Comparison of ENCODE assay signal across 8 cellular contexts in genomic region chr19:47663911-47664771, GRCh38. TPM values are rescaled to one million over a fixed set of nuclear protein-coding genes. Genes with fewer than 3 reads are reported as not detected.
DNase-seq lines count a peak whose midpoint lies in the region; ATAC-seq and TF ChIP-seq lines count a peak whose summit lies in the region.

No MANE protein-coding gene starts in this region.

- 61 to 76% methylated on average over 24 of the region's 24 CpGs for WGBS in sigmoid colon, 2 donors

- H3K27me3 ChIP-seq in sigmoid colon, result no peaks in the 10 kb centered on the region
- no peaks in the 10 kb centered on the region for H3K27me3 ChIP-seq in WERI-Rb-1 (ENCODE audit: insufficient read depth, low read depth, severe bottlenecking)

- ATAC-seq in left cardiac atrium, result peak; percentile 78 to 88
- no peak for ATAC-seq in HG03097 (IDR thresholded peaks at IDR 0.05; ENCODE audit: low FRiP score, unreplicated experiment)

- peak overlapping the region; percentile 96 for H3K27ac ChIP-seq in VCaP
- peak overlapping the region; percentile 93 to 98 (median 98) for H3K27ac ChIP-seq in sigmoid colon
- no peak overlapping the region for H3K27ac ChIP-seq in WERI-Rb-1

- TF ChIP-seq POLR2A in sigmoid colon (IDR thresholded peaks at IDR 0.05), result peak in 1 of 2 donors; percentile 40

- H3K36me3 ChIP-seq in sigmoid colon (no peaks in the 10 kb centered on the region), WERI-Rb-1 (peaks cover 9% of the 10 kb centered on the region)

- H3K4me1 ChIP-seq in sigmoid colon, result peaks cover 0 to 94% (median 91%) of the 10 kb centered on the region in 4 donors

- intact Hi-C loops in left cardiac atrium (cut with DNase I) (loop anchor here in 1 of 2 donors (5.0 kb wide), 1 partner anchor 47 kb away; no protein-coding TSS in a partner anchor), sigmoid colon (cut with DNase I) (loop anchor here (2.0 kb wide), 3 partner anchors 31 to 63 kb away; partner anchors contain the start of gene BICRA)

- DNase-seq in GM04504 (ENCODE audit: low read depth) (peak; percentile 97), left cardiac atrium (peak; percentile 86), sigmoid colon (peak; percentile 95), WERI-Rb-1 (no peak)
- DNase-seq in activated CD4-positive, alpha-beta T cell treated with anti-CD3 and anti-CD28 coated beads, Interleukin-2, amount 50 U/mL, for 1 hour, result no peak
- no peak for DNase-seq in stimulated activated naive CD4-positive, alpha-beta T cell treated with Interleukin-2 at 50 U/mL for 16 hours (lab: John Stamatoyannopoulos, UW)

- H3K4me3 ChIP-seq in sigmoid colon, result peak overlapping the region in 3 of 4 donors; percentile 5 to 27 (median 19)
- no peak overlapping the region for H3K4me3 ChIP-seq in WERI-Rb-1 (ENCODE audit: low read depth, low read length)

- TF ChIP-seq CTCF in VCaP (conservative IDR thresholded peaks at IDR 0.05) (no peak), sigmoid colon (IDR thresholded peaks at IDR 0.05) (no peak), WERI-Rb-1 (IDR thresholded peaks at IDR 0.05; ENCODE audit: low read depth, low read length) (no peak)

- peak; percentile 85 to 96 (median 94) for TF ChIP-seq EP300 in sigmoid colon (IDR thresholded peaks at IDR 0.05)

- no peaks in the 10 kb centered on the region for H3K9me3 ChIP-seq in sigmoid colon
- no peaks in the 10 kb centered on the region for H3K9me3 ChIP-seq in WERI-Rb-1 (ENCODE audit: severe bottlenecking)

RNA-seq across cellular contexts. Expression of gene EHD2, which starts 49.1 kb away (rescaled TPM):
- total RNA-seq in left cardiac atrium (10 to 100 TPM; 91.1 to 98.8 TPM), sigmoid colon (100 to 1,000 TPM in 1 of 4 donors, 10 to 100 TPM in 3; 41.8 to 184 (median 72.4) TPM)
- 10 to 100 TPM in 2 of 3 donors, 1 to 10 TPM in 1; 3.5 to 26.7 (median 10.8) TPM for polyA plus RNA-seq in sigmoid colon

RNA-seq across cellular contexts. Expression of gene BICRA, which starts 55.2 kb away (rescaled TPM):
- total RNA-seq in left cardiac atrium, result 10 to 100 TPM in 1 of 2 donors, 1 to 10 TPM in 1; 7.2 to 11.6 TPM
- total RNA-seq in sigmoid colon, result 10 to 100 TPM in 3 of 4 donors, 1 to 10 TPM in 1; 2.9 to 21.6 (median 11.2) TPM
- polyA plus RNA-seq in sigmoid colon, result 10 to 100 TPM in 1 of 3 donors, 1 to 10 TPM in 2; 1.8 to 12.7 (median 2.5) TPM

Comparison
In these comparisons a context has a peak if more than half of its experiments do, and no peak if none do; other contexts are left out.
1. DNase-seq: peak in GM04504 (single experiment), left cardiac atrium (single experiment) and sigmoid colon (single experiment); none in WERI-Rb-1 (single experiment), activated CD4-positive, alpha-beta T cell treated with anti-CD3 and anti-CD28 coated beads, Interleukin-2, amount 50 U/mL, for 1 hour (single experiment) and stimulated activated naive CD4-positive, alpha-beta T cell treated with Interleukin-2 at 50 U/mL for 16 hours (single experiment).